In genomic region chr5:122219767-122220166, GRCh38 we compare ENCODE assay signal across 25 cellular contexts.
DNase-seq lines count a peak whose midpoint lies in the region; ATAC-seq and TF ChIP-seq lines count a peak whose summit lies in the region.
"Had no signal": no experiment of that assay in that cellular context is flagged by ENCODE, and none has a peak within 500 bp of the region (broad histone marks: within the 10 kb centered on the region; RNA-seq: fewer than 3 reads in every experiment).

No MANE protein-coding gene starts in this region.

- no peaks in the 10 kb centered on the region for H3K9me2 ChIP-seq in GM23248 (ENCODE audit: insufficient read depth)

- no peaks in the 10 kb centered on the region for H3F3A ChIP-seq in GM23248 (ENCODE audit: insufficient read depth)

- no peak overlapping the region for H3K4me2 ChIP-seq in GM23248 (ENCODE audit: unreplicated experiment)

- H3K4me3 ChIP-seq in GM23248, result no peak overlapping the region
- H3K4me3 ChIP-seq in dorsolateral prefrontal cortex, result no peak overlapping the region
- H3K4me3 ChIP-seq: GM12878 had no signal

- no peaks in the 10 kb centered on the region for H3K4me1 ChIP-seq in GM23248 (ENCODE audit: insufficient read depth)

- H4K20me1 ChIP-seq in GM23248 (ENCODE audit: insufficient read depth), result no peaks in the 10 kb centered on the region

- H3K9me3 ChIP-seq in GM23248 (ENCODE audit: low read depth), result no peaks in the 10 kb centered on the region

- H3K27ac ChIP-seq in GM23248 (no peak overlapping the region), dorsolateral prefrontal cortex (no peak overlapping the region)
- H3K27ac ChIP-seq: C4-2B had no signal

- no peak overlapping the region for H3K9ac ChIP-seq in GM23248

- intact Hi-C loops in left ventricle myocardium superior (cut with micrococcal nuclease), result no loop called here
- intact Hi-C loops in sciatic nerve (cut with DNase I), result no loop called here
- intact Hi-C loops in dorsolateral prefrontal cortex (cut with DNase I), result no loop called here

- ATAC-seq in left ventricle myocardium superior (peak; percentile 57), sciatic nerve (peak; percentile 48)
- ATAC-seq: GM12878 had no signal

- no peak overlapping the region for H2AFZ ChIP-seq in GM23248

- DNase-seq in CD1c-positive myeloid dendritic cell (ENCODE audit: extremely low spot score) (peak; percentile 85), H4 (ENCODE audit: low spot score) (peak; percentile 27), left ventricle myocardium superior (peak; percentile 21), sciatic nerve (ENCODE audit: low spot score) (no peak), GM23248 (no peak), NCI-H2029 (lab: John Stamatoyannopoulos, UW) (no peak), dorsolateral prefrontal cortex (no peak)
- DNase-seq: CD8-positive, alpha-beta memory T cell; DMS 273 treated with DMSO at 0.1 percent for 48 hours; DMS79; EL; GDM1; Karpas-422; NCI-H1092; NCI-H1436; NCI-H187; NCI-H2171 treated with DMSO at 0.1 percent for 48 hours; NCI-H345; NCI-H510A treated with DMSO at 0.1 percent for 48 hours; NCI-H774; NK-92 treated with Interleukin-12 subunit alpha and Interleukin-12 subunit beta, amount 100 ng/mL, for 24 hours; RPMI8226; SHP77 treated with DMSO at 0.1 percent for 48 hours had no signal

- whole genome bisulfite sequencing in GM23248 (ENCODE audit: low coverage in 1 of 2, low lambda C conversion rate in 2 of 2, missing lambda C conversion rate in 2 of 2), 2 experiments, result 59 to 75% methylated on average over 4 of the region's 4 CpGs

- H3K27me3 ChIP-seq in GM23248 (replicated peaks; ENCODE audit: insufficient read depth) (no peaks in the 10 kb centered on the region), dorsolateral prefrontal cortex (peaks cover 0 to 2% (median 0%) of the 10 kb centered on the region in 45 donors)

- in situ Hi-C loops in GM23248 (cut with MboI), result no loop called here

- H3K79me2 ChIP-seq in GM23248 (ENCODE audit: insufficient read depth), result no peaks in the 10 kb centered on the region

- no peaks in the 10 kb centered on the region for H3K36me3 ChIP-seq in GM23248 (ENCODE audit: low read depth)

- no peak for TF ChIP-seq CTCF in dorsolateral prefrontal cortex (IDR thresholded peaks at IDR 0.05 in 54 of 56, conservative IDR thresholded peaks at IDR 0.05 in 2 of 56; ENCODE audit: low read depth in 1 of 56, partially characterized antibody in 56 of 56)

Comparison
In these comparisons a context has a peak if more than half of its experiments do, and no peak if none do; other contexts are left out.
1. DNase-seq: peak in CD1c-positive myeloid dendritic cell (single experiment), H4 (single experiment) and left ventricle myocardium superior (single experiment); none in sciatic nerve (single experiment), GM23248 (single experiment), NCI-H2029 (single experiment) and dorsolateral prefrontal cortex (0 of 10).